Comparison of ENCODE assay signal across 1 cellular context in the genomic region with DNA sequence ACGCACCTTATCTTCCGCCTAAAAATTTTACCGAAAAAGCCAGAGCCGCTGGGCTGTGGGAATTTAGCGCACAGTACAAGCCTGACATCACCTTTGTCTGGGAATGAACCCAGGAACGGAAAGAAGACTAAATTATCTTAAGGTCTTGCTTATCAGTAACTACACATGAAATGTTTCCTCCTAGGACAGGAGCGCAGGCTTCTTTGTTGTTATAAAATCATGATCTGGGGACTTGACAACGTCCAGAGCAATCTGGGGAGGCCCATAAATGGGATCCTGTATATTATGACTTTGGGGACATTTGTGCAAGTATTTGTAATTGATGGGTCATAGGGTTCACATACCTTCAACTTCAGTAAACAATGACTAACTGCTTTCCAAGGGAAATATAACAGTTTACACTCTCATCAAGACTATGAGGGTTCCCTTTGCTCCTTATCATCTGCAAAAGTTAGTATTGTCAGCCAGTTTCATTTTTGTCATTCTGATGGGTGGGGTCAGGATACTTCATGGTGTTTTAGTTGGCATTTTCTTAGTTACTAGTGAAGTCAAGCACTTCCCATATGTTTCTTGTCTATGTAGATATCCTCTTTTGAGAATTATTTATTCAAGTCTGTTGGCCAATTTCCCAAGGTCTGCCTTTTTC.
TF ChIP-seq lines count a peak whose summit lies in the region.

No MANE protein-coding gene starts in this region.

TF ChIP-seq in HepG2, 621 proteins besides CTCF, POLR2A, EP300 and RAD21 (continued from another document and continues in another):
- TF ChIP-seq, protein P1, sequence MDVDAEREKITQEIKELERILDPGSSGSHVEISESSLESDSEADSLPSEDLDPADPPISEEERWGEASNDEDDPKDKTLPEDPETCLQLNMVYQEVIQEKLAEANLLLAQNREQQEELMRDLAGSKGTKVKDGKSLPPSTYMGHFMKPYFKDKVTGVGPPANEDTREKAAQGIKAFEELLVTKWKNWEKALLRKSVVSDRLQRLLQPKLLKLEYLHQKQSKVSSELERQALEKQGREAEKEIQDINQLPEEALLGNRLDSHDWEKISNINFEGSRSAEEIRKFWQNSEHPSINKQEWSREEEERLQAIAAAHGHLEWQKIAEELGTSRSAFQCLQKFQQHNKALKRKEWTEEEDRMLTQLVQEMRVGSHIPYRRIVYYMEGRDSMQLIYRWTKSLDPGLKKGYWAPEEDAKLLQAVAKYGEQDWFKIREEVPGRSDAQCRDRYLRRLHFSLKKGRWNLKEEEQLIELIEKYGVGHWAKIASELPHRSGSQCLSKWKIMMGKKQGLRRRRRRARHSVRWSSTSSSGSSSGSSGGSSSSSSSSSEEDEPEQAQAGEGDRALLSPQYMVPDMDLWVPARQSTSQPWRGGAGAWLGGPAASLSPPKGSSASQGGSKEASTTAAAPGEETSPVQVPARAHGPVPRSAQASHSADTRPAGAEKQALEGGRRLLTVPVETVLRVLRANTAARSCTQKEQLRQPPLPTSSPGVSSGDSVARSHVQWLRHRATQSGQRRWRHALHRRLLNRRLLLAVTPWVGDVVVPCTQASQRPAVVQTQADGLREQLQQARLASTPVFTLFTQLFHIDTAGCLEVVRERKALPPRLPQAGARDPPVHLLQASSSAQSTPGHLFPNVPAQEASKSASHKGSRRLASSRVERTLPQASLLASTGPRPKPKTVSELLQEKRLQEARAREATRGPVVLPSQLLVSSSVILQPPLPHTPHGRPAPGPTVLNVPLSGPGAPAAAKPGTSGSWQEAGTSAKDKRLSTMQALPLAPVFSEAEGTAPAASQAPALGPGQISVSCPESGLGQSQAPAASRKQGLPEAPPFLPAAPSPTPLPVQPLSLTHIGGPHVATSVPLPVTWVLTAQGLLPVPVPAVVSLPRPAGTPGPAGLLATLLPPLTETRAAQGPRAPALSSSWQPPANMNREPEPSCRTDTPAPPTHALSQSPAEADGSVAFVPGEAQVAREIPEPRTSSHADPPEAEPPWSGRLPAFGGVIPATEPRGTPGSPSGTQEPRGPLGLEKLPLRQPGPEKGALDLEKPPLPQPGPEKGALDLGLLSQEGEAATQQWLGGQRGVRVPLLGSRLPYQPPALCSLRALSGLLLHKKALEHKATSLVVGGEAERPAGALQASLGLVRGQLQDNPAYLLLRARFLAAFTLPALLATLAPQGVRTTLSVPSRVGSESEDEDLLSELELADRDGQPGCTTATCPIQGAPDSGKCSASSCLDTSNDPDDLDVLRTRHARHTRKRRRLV (CRISPR knock-in tag; IDR thresholded peaks at IDR 0.05), result no peak
- no peak for TF ChIP-seq POLR2AphosphoS5 (IDR thresholded peaks at IDR 0.05; ENCODE audit: low read depth, low read length)
- no peak for TF ChIP-seq ZNF589 (CRISPR knock-in tag; conservative IDR thresholded peaks at IDR 0.05)
- no peak for TF ChIP-seq ZMYM4 (CRISPR knock-in tag; IDR thresholded peaks at IDR 0.05)
- TF ChIP-seq, protein P2, sequence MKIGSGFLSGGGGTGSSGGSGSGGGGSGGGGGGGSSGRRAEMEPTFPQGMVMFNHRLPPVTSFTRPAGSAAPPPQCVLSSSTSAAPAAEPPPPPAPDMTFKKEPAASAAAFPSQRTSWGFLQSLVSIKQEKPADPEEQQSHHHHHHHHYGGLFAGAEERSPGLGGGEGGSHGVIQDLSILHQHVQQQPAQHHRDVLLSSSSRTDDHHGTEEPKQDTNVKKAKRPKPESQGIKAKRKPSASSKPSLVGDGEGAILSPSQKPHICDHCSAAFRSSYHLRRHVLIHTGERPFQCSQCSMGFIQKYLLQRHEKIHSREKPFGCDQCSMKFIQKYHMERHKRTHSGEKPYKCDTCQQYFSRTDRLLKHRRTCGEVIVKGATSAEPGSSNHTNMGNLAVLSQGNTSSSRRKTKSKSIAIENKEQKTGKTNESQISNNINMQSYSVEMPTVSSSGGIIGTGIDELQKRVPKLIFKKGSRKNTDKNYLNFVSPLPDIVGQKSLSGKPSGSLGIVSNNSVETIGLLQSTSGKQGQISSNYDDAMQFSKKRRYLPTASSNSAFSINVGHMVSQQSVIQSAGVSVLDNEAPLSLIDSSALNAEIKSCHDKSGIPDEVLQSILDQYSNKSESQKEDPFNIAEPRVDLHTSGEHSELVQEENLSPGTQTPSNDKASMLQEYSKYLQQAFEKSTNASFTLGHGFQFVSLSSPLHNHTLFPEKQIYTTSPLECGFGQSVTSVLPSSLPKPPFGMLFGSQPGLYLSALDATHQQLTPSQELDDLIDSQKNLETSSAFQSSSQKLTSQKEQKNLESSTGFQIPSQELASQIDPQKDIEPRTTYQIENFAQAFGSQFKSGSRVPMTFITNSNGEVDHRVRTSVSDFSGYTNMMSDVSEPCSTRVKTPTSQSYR (CRISPR knock-in tag; IDR thresholded peaks at IDR 0.05; ENCODE audit: borderline replicate concordance), result no peak
- TF ChIP-seq, protein P3, sequence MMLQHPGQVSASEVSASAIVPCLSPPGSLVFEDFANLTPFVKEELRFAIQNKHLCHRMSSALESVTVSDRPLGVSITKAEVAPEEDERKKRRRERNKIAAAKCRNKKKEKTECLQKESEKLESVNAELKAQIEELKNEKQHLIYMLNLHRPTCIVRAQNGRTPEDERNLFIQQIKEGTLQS (CRISPR knock-in tag; IDR thresholded peaks at IDR 0.05), result no peak
- no peak for TF ChIP-seq ZNF205 (CRISPR knock-in tag; IDR thresholded peaks at IDR 0.05)
- TF ChIP-seq ISX (CRISPR knock-in tag; conservative IDR thresholded peaks at IDR 0.05), result no peak
- TF ChIP-seq, protein P4, sequence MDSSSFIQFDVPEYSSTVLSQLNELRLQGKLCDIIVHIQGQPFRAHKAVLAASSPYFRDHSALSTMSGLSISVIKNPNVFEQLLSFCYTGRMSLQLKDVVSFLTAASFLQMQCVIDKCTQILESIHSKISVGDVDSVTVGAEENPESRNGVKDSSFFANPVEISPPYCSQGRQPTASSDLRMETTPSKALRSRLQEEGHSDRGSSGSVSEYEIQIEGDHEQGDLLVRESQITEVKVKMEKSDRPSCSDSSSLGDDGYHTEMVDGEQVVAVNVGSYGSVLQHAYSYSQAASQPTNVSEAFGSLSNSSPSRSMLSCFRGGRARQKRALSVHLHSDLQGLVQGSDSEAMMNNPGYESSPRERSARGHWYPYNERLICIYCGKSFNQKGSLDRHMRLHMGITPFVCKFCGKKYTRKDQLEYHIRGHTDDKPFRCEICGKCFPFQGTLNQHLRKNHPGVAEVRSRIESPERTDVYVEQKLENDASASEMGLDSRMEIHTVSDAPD (CRISPR knock-in tag; IDR thresholded peaks at IDR 0.05), result no peak
- no peak for TF ChIP-seq MED8 (CRISPR knock-in tag; IDR thresholded peaks at IDR 0.05; ENCODE audit: insufficient replicate concordance)
- TF ChIP-seq, protein P5, sequence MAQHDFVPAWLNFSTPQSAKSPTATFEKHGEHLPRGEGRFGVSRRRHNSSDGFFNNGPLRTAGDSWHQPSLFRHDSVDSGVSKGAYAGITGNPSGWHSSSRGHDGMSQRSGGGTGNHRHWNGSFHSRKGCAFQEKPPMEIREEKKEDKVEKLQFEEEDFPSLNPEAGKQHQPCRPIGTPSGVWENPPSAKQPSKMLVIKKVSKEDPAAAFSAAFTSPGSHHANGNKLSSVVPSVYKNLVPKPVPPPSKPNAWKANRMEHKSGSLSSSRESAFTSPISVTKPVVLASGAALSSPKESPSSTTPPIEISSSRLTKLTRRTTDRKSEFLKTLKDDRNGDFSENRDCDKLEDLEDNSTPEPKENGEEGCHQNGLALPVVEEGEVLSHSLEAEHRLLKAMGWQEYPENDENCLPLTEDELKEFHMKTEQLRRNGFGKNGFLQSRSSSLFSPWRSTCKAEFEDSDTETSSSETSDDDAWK (CRISPR knock-in tag; IDR thresholded peaks at IDR 0.05), result no peak
- TF ChIP-seq FOXA3 (CRISPR knock-in tag; IDR thresholded peaks at IDR 0.05), result peak; percentile 57; the same call in 1 of the 2 replicates
- TF ChIP-seq ZNF292 (CRISPR knock-in tag; IDR thresholded peaks at IDR 0.05; ENCODE audit: borderline replicate concordance, low read depth), result no peak
- TF ChIP-seq, protein P6, sequence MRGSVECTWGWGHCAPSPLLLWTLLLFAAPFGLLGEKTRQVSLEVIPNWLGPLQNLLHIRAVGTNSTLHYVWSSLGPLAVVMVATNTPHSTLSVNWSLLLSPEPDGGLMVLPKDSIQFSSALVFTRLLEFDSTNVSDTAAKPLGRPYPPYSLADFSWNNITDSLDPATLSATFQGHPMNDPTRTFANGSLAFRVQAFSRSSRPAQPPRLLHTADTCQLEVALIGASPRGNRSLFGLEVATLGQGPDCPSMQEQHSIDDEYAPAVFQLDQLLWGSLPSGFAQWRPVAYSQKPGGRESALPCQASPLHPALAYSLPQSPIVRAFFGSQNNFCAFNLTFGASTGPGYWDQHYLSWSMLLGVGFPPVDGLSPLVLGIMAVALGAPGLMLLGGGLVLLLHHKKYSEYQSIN (CRISPR knock-in tag; IDR thresholded peaks at IDR 0.05; ENCODE audit: borderline replicate concordance), result no peak
- TF ChIP-seq, protein P7, sequence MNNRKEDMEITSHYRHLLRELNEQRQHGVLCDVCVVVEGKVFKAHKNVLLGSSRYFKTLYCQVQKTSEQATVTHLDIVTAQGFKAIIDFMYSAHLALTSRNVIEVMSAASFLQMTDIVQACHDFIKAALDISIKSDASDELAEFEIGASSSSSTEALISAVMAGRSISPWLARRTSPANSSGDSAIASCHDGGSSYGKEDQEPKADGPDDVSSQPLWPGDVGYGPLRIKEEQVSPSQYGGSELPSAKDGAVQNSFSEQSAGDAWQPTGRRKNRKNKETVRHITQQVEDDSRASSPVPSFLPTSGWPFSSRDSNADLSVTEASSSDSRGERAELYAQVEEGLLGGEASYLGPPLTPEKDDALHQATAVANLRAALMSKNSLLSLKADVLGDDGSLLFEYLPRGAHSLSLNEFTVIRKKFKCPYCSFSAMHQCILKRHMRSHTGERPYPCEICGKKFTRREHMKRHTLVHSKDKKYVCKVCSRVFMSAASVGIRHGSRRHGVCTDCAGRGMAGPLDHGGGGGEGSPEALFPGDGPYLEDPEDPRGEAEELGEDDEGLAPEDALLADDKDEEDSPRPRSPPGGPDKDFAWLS (CRISPR knock-in tag; IDR thresholded peaks at IDR 0.05; ENCODE audit: borderline replicate concordance), result no peak
- no peak for TF ChIP-seq CHD2 (IDR thresholded peaks at IDR 0.05; ENCODE audit: low read depth, low read length)
- no peak for TF ChIP-seq TBX2 (CRISPR knock-in tag; IDR thresholded peaks at IDR 0.05; ENCODE audit: borderline replicate concordance)
- TF ChIP-seq ONECUT2 (CRISPR knock-in tag; IDR thresholded peaks at IDR 0.05), result no peak
- no peak for TF ChIP-seq ZSCAN22 (CRISPR knock-in tag; IDR thresholded peaks at IDR 0.05)
- TF ChIP-seq ZNF329 (CRISPR knock-in tag; IDR thresholded peaks at IDR 0.05; ENCODE audit: low read depth), result no peak
- TF ChIP-seq ZNF3 (CRISPR knock-in tag; IDR thresholded peaks at IDR 0.05), result no peak
- no peak for TF ChIP-seq PCBP1 (IDR thresholded peaks at IDR 0.05; ENCODE audit: borderline replicate concordance, low read depth, low read length)
- TF ChIP-seq, protein P8, sequence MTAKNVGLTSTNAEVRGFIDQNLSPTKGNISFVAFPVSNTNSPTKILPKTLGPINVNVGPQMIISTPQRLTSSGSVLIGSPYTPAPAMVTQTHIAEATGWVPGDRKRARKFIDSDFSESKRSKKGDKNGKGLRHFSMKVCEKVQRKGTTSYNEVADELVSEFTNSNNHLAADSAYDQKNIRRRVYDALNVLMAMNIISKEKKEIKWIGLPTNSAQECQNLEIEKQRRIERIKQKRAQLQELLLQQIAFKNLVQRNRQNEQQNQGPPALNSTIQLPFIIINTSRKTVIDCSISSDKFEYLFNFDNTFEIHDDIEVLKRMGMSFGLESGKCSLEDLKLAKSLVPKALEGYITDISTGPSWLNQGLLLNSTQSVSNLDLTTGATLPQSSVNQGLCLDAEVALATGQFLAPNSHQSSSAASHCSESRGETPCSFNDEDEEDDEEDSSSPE (CRISPR knock-in tag; IDR thresholded peaks at IDR 0.05), result no peak
- TF ChIP-seq ZNF557 (CRISPR knock-in tag; IDR thresholded peaks at IDR 0.05), result 0 out of 2 replicates have a peak, but pooled peaks have one; percentile 33
- TF ChIP-seq PAX8 (CRISPR knock-in tag; IDR thresholded peaks at IDR 0.05; ENCODE audit: borderline replicate concordance), result no peak
- TF ChIP-seq, protein P9, sequence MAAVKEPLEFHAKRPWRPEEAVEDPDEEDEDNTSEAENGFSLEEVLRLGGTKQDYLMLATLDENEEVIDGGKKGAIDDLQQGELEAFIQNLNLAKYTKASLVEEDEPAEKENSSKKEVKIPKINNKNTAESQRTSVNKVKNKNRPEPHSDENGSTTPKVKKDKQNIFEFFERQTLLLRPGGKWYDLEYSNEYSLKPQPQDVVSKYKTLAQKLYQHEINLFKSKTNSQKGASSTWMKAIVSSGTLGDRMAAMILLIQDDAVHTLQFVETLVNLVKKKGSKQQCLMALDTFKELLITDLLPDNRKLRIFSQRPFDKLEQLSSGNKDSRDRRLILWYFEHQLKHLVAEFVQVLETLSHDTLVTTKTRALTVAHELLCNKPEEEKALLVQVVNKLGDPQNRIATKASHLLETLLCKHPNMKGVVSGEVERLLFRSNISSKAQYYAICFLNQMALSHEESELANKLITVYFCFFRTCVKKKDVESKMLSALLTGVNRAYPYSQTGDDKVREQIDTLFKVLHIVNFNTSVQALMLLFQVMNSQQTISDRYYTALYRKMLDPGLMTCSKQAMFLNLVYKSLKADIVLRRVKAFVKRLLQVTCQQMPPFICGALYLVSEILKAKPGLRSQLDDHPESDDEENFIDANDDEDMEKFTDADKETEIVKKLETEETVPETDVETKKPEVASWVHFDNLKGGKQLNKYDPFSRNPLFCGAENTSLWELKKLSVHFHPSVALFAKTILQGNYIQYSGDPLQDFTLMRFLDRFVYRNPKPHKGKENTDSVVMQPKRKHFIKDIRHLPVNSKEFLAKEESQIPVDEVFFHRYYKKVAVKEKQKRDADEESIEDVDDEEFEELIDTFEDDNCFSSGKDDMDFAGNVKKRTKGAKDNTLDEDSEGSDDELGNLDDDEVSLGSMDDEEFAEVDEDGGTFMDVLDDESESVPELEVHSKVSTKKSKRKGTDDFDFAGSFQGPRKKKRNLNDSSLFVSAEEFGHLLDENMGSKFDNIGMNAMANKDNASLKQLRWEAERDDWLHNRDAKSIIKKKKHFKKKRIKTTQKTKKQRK (IDR thresholded peaks at IDR 0.05; ENCODE audit: low read length), result no peak
- TF ChIP-seq MBD4 (IDR thresholded peaks at IDR 0.05; ENCODE audit: borderline replicate concordance, low read length), result no peak
- no peak for TF ChIP-seq ZNF7 (CRISPR knock-in tag; IDR thresholded peaks at IDR 0.05)
- 0 out of 2 replicates have a peak, but pooled peaks have one; percentile 36 for TF ChIP-seq YEATS4 (CRISPR knock-in tag; IDR thresholded peaks at IDR 0.05; ENCODE audit: borderline replicate concordance)
